Comparison of ENCODE assay signal across 8 cellular contexts in the genomic region with DNA sequence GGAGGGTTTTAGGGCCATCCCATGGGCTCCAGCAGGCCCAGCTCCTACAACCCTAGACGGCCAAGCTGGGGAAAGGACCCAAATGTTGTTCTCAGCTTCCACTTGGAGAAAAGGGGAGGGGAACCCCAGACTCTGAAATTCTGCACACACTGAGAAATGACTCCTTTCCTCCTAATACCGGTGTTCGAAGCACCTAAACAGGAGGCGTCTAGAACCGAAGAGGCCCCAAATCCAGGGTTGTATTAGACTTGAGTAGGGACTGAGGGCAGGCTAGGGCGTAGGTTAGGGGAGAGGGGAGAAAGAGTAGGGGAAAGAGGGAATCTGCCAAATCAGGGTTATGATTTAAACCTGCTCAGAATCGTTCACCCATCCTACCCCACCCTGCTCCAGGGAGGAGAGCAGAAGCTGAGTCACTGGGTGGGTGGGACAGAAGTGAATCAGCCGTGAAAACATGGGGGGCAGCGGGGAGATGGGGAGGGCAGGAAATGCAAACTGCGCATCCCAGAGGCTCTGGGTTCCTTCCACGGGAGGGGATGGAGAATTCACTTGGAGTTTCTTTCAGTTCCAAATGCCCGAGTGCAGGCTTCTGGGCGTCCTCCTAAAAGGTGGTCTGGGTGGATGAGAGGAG. TPM values are rescaled to one million over a fixed set of nuclear protein-coding genes. Genes with fewer than 3 reads are reported as not detected.
DNase-seq lines count a peak whose midpoint lies in the region; ATAC-seq and TF ChIP-seq lines count a peak whose summit lies in the region.

No MANE protein-coding gene starts in this region.

- H3K9ac ChIP-seq in Loucy (ENCODE audit: low read depth, low read length, poor library complexity, severe bottlenecking) (peak overlapping the region; percentile 72), smooth muscle cell (ENCODE audit: low read depth) (no peak overlapping the region)

- POLR2A ChIA-PET in BJ (lab: Charles Lee): interaction anchor here (0.6 to 1.8 kb wide), 3 partner anchors 17 to 38 kb away, joined by 5 to 17 read pairs (median 6); no protein-coding TSS in a partner anchor

- H3K27me3 ChIP-seq in BJ (ENCODE audit: control insufficient read depth, insufficient read depth, low read length) (no peaks in the 10 kb centered on the region), Loucy (ENCODE audit: insufficient read depth, low read length, poor library complexity, severe bottlenecking) (no peaks in the 10 kb centered on the region), iPS DF 6.9 (ENCODE audit: control insufficient read depth, insufficient read depth, low read length) (peaks cover 4% of the 10 kb centered on the region; the same call in 1 of the 2 replicates), smooth muscle cell (ENCODE audit: low read depth) (no peaks in the 10 kb centered on the region)

- no peaks in the 10 kb centered on the region for H3K9me2 ChIP-seq in Loucy (replicated peaks; ENCODE audit: low read depth, low read length)

- H3K4me2 ChIP-seq in Loucy (ENCODE audit: low read depth, low read length, poor library complexity, severe bottlenecking): peak overlapping the region; percentile 78
- H3K4me2 ChIP-seq in smooth muscle cell: peak overlapping the region; percentile 97

- no peaks in the 10 kb centered on the region; the same call in 1 of the 2 replicates for H3F3A ChIP-seq in Loucy (ENCODE audit: low read depth)
- peaks cover 17% of the 10 kb centered on the region for H3F3A ChIP-seq in smooth muscle cell (ENCODE audit: low read depth)

- peaks cover 44% of the 10 kb centered on the region for H3K4me1 ChIP-seq in Loucy (ENCODE audit: insufficient read depth, low read length, poor library complexity, severe bottlenecking)
- peaks cover 8% of the 10 kb centered on the region for H3K4me1 ChIP-seq in iPS DF 6.9 (ENCODE audit: control insufficient read depth, insufficient read depth, low read length)
- H3K4me1 ChIP-seq in smooth muscle cell (ENCODE audit: low read depth): peaks cover 31% of the 10 kb centered on the region

- DNase-seq in BJ (ENCODE audit: low read depth) (no peak), iPS DF 6.9 (ENCODE audit: low read depth, low spot score) (no peak), smooth muscle cell (lab: John Stamatoyannopoulos, UW; ENCODE audit: unreplicated experiment) (no peak), NCI-H748 (lab: John Stamatoyannopoulos, UW; ENCODE audit: unreplicated experiment) (no peak)

- ATAC-seq in HG03521 (IDR thresholded peaks at IDR 0.05; ENCODE audit: unreplicated experiment): no peak
- ATAC-seq in GM18861 (IDR thresholded peaks at IDR 0.05; ENCODE audit: unreplicated experiment): no peak

- H3K4me3 ChIP-seq in BJ (ENCODE audit: low read depth, low read length) (peak overlapping the region; percentile 81), Loucy (ENCODE audit: low read length, poor library complexity, severe bottlenecking) (peak overlapping the region; percentile 80), iPS DF 6.9 (ENCODE audit: low read length) (peak overlapping the region; percentile 61; the same call in 1 of the 2 replicates), smooth muscle cell (peak overlapping the region; percentile 61)

- H3K36me3 ChIP-seq in BJ (ENCODE audit: control insufficient read depth, insufficient read depth, low read length): peaks cover 8% of the 10 kb centered on the region
- no peaks in the 10 kb centered on the region for H3K36me3 ChIP-seq in Loucy (ENCODE audit: insufficient read depth, low read length)
- H3K36me3 ChIP-seq in iPS DF 6.9 (ENCODE audit: control insufficient read depth, insufficient read depth, low read length): no peaks in the 10 kb centered on the region
- H3K36me3 ChIP-seq in smooth muscle cell (ENCODE audit: low read depth): no peaks in the 10 kb centered on the region

- H3K27ac ChIP-seq in angular gyrus (ENCODE audit: low read depth, low read length) (peak overlapping the region; percentile 91), iPS DF 6.9 (ENCODE audit: low read length) (no peak overlapping the region), smooth muscle cell (ENCODE audit: low read depth) (peak overlapping the region; percentile 28)

- WGBS in iPS DF 6.9 (ENCODE audit: insufficient coverage, insufficient read length): no CpG with 5 or more reads among the region's 13 CpGs
- 24% methylated on average over 13 of the region's 13 CpGs for WGBS in smooth muscle cell (ENCODE audit: low lambda C conversion rate)

- H3K9me3 ChIP-seq in Loucy (ENCODE audit: insufficient read depth, low read depth, low read length): no peaks in the 10 kb centered on the region
- H3K9me3 ChIP-seq in iPS DF 6.9 (ENCODE audit: control insufficient read depth, insufficient read depth, low read length): no peaks in the 10 kb centered on the region
- H3K9me3 ChIP-seq in smooth muscle cell (replicated peaks; ENCODE audit: low read depth): no peaks in the 10 kb centered on the region

- no peaks in the 10 kb centered on the region for H3K79me2 ChIP-seq in Loucy (ENCODE audit: insufficient read depth, low read length)
- no peaks in the 10 kb centered on the region for H3K79me2 ChIP-seq in smooth muscle cell (ENCODE audit: low read depth)

- H2AFZ ChIP-seq in Loucy (ENCODE audit: low read length) (peak overlapping the region; percentile 95), smooth muscle cell (ENCODE audit: low read depth) (peak overlapping the region; percentile 95)

- H4K20me1 ChIP-seq in Loucy (ENCODE audit: insufficient read depth, low read length, poor library complexity, severe bottlenecking): no peaks in the 10 kb centered on the region
- H4K20me1 ChIP-seq in smooth muscle cell (ENCODE audit: low read depth): no peaks in the 10 kb centered on the region

- CTCF ChIA-PET in BJ (lab: Yijun Ruan, JAX): interaction anchor here (0.6 to 15.7 kb wide), 22 partner anchors 11 to 224 kb away, joined by 3 to 416 read pairs (median 5); a partner anchor contains a TSS

- TF ChIP-seq CTCF in BJ (IDR thresholded peaks at IDR 0.05; ENCODE audit: insufficient read depth, low read depth, low read length): no peak
- TF ChIP-seq CTCF in Loucy (conservative IDR thresholded peaks at IDR 0.05; ENCODE audit: low read length): no peak
- no peak for TF ChIP-seq CTCF in smooth muscle cell (IDR thresholded peaks at IDR 0.05; ENCODE audit: borderline replicate concordance, insufficient read depth, poor library complexity, severe bottlenecking)

RNA-seq across cellular contexts. Expression of a gene that starts 1.0 kb away (rescaled TPM):
- 460 and 860 TPM in 2 replicates for polyA plus RNA-seq in BJ (2011; rRNA removed)
- polyA minus RNA-seq in BJ (2011; rRNA and poly(A)+ RNA removed): 164 and 211 TPM in 2 replicates
- total RNA-seq in smooth muscle cell: 22.6 and 22.7 TPM in 2 replicates
- polyA plus RNA-seq in smooth muscle cell: 94.4 and 102 TPM in 2 replicates

RNA-seq across cellular contexts. Expression of a gene that starts 4.8 kb away (rescaled TPM):
- 0.16 and 0.34 TPM in 2 replicates for polyA plus RNA-seq in BJ (2011; rRNA removed)
- 0.14 and 0.26 TPM in 2 replicates for polyA minus RNA-seq in BJ (2011; rRNA and poly(A)+ RNA removed)
- not detected in 2 replicates for total RNA-seq in smooth muscle cell
- not detected in 2 replicates for polyA plus RNA-seq in smooth muscle cell

RNA-seq across cellular contexts. Expression of a gene that starts 19.3 kb away (rescaled TPM):
- polyA plus RNA-seq in BJ (2011; rRNA removed) (34.8 and 48.0 TPM in 2 replicates), smooth muscle cell (43.5 and 57.1 TPM in 2 replicates)
- 31.2 and 63.2 TPM in 2 replicates for polyA minus RNA-seq in BJ (2011; rRNA and poly(A)+ RNA removed)
- 20.2 and 23.0 TPM in 2 replicates for total RNA-seq in smooth muscle cell

RNA-seq across cellular contexts. Expression of a gene that starts 48.6 kb away (rescaled TPM):
- polyA plus RNA-seq in BJ (2011; rRNA removed) (27.2 and 73.9 TPM in 2 replicates), smooth muscle cell (17.4 TPM in 2 replicates)
- polyA minus RNA-seq in BJ (2011; rRNA and poly(A)+ RNA removed): 66.9 and 86.6 TPM in 2 replicates
- 9.3 and 11.4 TPM in 2 replicates for total RNA-seq in smooth muscle cell
